1 cellular context compared by ENCODE assay signal in genomic region chr19:17500447-17501198, GRCh38.
TF ChIP-seq lines count a peak whose summit lies in the region.

No MANE protein-coding gene starts in this region.

TF ChIP-seq in IMR-90, 13 proteins besides CTCF, POLR2A, EP300 and RAD21:
- TF ChIP-seq RFX5 (IDR thresholded peaks at IDR 0.05; ENCODE audit: low read depth, low read length) (no peak), ELK1 (IDR thresholded peaks at IDR 0.05; ENCODE audit: borderline replicate concordance, low read depth, low read length) (no peak), MAFK (IDR thresholded peaks at IDR 0.05; ENCODE audit: low read depth, low read length) (no peak), USF2 (IDR thresholded peaks at IDR 0.05; ENCODE audit: low read depth, low read length) (no peak), MXI1 (IDR thresholded peaks at IDR 0.05; ENCODE audit: borderline replicate concordance, low read depth, low read length) (no peak), FOS (IDR thresholded peaks at IDR 0.05; ENCODE audit: low read depth, low read length) (no peak), NFE2L2 (IDR thresholded peaks at IDR 0.05; ENCODE audit: low read depth, low read length) (no peak), CHD1 (IDR thresholded peaks at IDR 0.05; ENCODE audit: low read depth, low read length) (no peak), CEBPB (IDR thresholded peaks at IDR 0.05; ENCODE audit: low read depth, low read length) (no peak), MAZ (IDR thresholded peaks at IDR 0.05; ENCODE audit: borderline replicate concordance, low read depth, low read length) (no peak), SMC3 (IDR thresholded peaks at IDR 0.05; ENCODE audit: low read depth, low read length) (no peak), BHLHE40 (IDR thresholded peaks at IDR 0.05; ENCODE audit: low read depth, low read length) (no peak), RCOR1 (IDR thresholded peaks at IDR 0.05; ENCODE audit: insufficient replicate concordance, low read length) (no peak)
